Comparison of ENCODE assay signal across 8 cellular contexts in the genomic region with DNA sequence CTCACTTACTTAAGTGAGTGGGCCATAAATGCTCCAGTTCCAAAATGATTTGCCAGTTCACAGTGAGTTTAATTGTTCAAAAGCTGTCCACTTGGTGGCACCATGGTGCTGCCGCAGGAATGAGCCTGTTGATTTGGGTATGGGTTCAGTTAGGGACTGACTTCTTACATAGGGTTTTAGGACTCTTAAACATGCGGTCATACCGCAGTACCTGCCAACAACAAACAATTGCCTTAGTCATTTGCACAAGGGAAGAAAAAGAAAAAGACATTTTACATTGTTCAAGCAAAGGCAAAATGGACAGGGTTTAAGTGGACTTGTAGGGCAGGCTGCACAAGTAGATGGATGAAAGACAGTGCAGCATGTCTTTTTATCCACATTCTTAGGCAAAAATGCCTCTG.
DNase-seq lines count a peak whose midpoint lies in the region; ATAC-seq and TF ChIP-seq lines count a peak whose summit lies in the region.

No MANE protein-coding gene starts in this region.

- DNase-seq in COR-L47 (lab: John Stamatoyannopoulos, UW) (peak; percentile 40), NCI-H526 treated with DMSO at 0.1 percent for 48 hours (lab: John Stamatoyannopoulos, UW) (peak; percentile 69), activated T-cell treated with anti-CD3 and anti-CD28 coated beads for 48 hours (ENCODE audit: low read depth) (peak; percentile 15), fibroblast of villous mesenchyme (ENCODE audit: low read depth) (peak; percentile 56), omental fat pad (ENCODE audit: low spot score) (no peak)

- TF ChIP-seq CTCF in fibroblast of villous mesenchyme (IDR thresholded peaks at IDR 0.05; ENCODE audit: insufficient read depth, low read depth, low read length) (peak; percentile 72), omental fat pad (IDR thresholded peaks at IDR 0.05) (no peak)

- ATAC-seq in GM19043 (IDR thresholded peaks at IDR 0.05; ENCODE audit: low read depth, unreplicated experiment) (peak; percentile 81), HG03457 (IDR thresholded peaks at IDR 0.05; ENCODE audit: unreplicated experiment) (peak; percentile 84), omental fat pad (ENCODE audit: low FRiP score) (peak; percentile 68), GM18505 (IDR thresholded peaks at IDR 0.05; ENCODE audit: unreplicated experiment) (no peak)

- H3K4me3 ChIP-seq in fibroblast of villous mesenchyme (ENCODE audit: low read depth, low read length): no peak overlapping the region

- no peak for TF ChIP-seq POLR2A in GM18505 (IDR thresholded peaks at IDR 0.05; ENCODE audit: borderline replicate concordance, extremely low read depth, insufficient read depth, insufficient read length)
